9 cellular contexts compared by ENCODE assay signal in the genomic region with DNA sequence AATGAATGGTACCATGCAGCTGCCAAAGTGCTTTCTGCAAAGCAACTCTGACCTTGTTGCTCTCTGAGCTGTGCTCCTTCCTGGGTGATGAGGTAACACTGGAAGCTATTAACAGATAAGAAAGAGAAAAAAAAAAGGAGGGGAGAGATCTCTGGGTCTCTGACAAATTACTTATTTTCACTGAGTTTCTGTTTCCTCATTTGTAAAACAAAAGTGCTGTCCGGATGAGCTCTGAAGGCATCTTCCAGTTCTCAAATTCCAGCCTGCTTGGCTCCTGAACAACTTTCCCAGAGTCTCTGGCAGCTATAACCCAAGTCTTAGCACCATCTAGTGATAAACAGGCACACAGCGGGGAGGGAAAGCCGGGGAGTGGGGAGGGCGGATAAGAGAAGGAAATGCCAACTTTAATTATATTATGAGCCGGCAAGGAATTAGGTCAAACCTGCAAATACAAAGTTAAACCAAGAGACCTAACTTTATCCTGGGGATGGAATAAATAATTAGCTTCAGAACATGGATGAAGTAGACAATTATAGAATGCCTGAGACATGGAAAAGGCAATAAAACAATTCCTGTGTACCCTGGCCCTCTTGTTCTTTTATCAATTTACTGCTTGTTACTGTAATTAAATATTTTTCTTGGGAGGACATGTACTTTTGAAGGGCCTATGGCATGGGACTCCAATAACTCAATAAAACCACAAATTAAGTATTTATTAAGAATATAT.
DNase-seq lines count a peak whose midpoint lies in the region; ATAC-seq and TF ChIP-seq lines count a peak whose summit lies in the region.
"Had no signal": no experiment of that assay in that cellular context is flagged by ENCODE, and none has a peak within 500 bp of the region (broad histone marks: within the 10 kb centered on the region; RNA-seq: fewer than 3 reads in every experiment).

No MANE protein-coding gene starts in this region.

- H3K27me3 Mint-ChIP-seq in brain (peaks cover 10% of the 10 kb centered on the region), immature natural killer cell (ENCODE audit: low read depth in 3 of 3) (peaks cover 2 to 6% (median 4%) of the 10 kb centered on the region in 3 donors)

- ATAC-seq in HG03159 (IDR thresholded peaks at IDR 0.05; ENCODE audit: unreplicated experiment), result no peak

- intact Hi-C loops in spleen (cut with DNase I; ENCODE audit: low total_unique reads), result loop anchor here (10.0 kb wide), 1 partner anchor 109 kb away; no protein-coding TSS in a partner anchor

- no peaks in the 10 kb centered on the region for H3K9me3 ChIP-seq in spleen

- H3K4me3 Mint-ChIP-seq in brain, result peak overlapping the region in 3 of 5 experiments; percentile 4 to 19 (median 6)
- no peak overlapping the region for H3K4me3 Mint-ChIP-seq in immature natural killer cell
- H3K4me3 Mint-ChIP-seq: activated B cell treated with CpG ODN at 0.5 μM for 24 hours had no signal

- H3K4me1 ChIP-seq in spleen, result peaks cover 0 to 12% (median 4%) of the 10 kb centered on the region in 6 donors

- H3K4me3 ChIP-seq in spleen, result no peak overlapping the region

- CTCF ChIA-PET in GM10248 (lab: Yijun Ruan, JAX), result interaction anchor here (1.1 to 2.6 kb wide), 5 partner anchors 12 to 287 kb away, joined by 3 to 8 read pairs (median 7); no protein-coding TSS in a partner anchor

- no peak overlapping the region for H3K27ac ChIP-seq in spleen

- H3K36me3 Mint-ChIP-seq in brain, result no peaks in the 10 kb centered on the region
- no peaks in the 10 kb centered on the region for H3K36me3 Mint-ChIP-seq in immature natural killer cell

- no peak for DNase-seq in GM10248 (ENCODE audit: extremely low spot score)
- DNase-seq in NCI-H2171 (lab: John Stamatoyannopoulos, UW), result peak; percentile 32
- DNase-seq in immature natural killer cell, result peak; percentile 4 to 22 (median 7)
- DNase-seq in spleen, result no peak
- DNase-seq in stimulated activated CD4-positive, alpha-beta T cell treated with anti-CD3 and anti-CD28 coated beads, Interleukin-4, amount 100 ng/mL, for 24 hours, result no peak
- DNase-seq in activated CD4-positive, alpha-beta T cell treated with anti-CD3 and anti-CD28 coated beads, Interleukin-2, amount 50 U/mL, for 4 hours, result no peak
- DNase-seq: activated B cell treated with CpG ODN at 0.5 μM for 24 hours had no signal

- POLR2A ChIA-PET in GM10248 (lab: Yijun Ruan, JAX), result no interaction called here

- H3K27me3 ChIP-seq in spleen (replicated peaks in 1 of 7), result peaks cover 0 to 10% (median 0%) of the 10 kb centered on the region in 7 donors

- TF ChIP-seq POLR2A in spleen (IDR thresholded peaks at IDR 0.05), result no peak

- peak; percentile 43 for TF ChIP-seq CTCF in GM10248 (IDR thresholded peaks at IDR 0.05; ENCODE audit: control extremely low read depth, extremely low read depth, low read depth, missing control alignments)
- TF ChIP-seq CTCF in brain (conservative IDR thresholded peaks at IDR 0.05), result peak; percentile 56 to 72
- TF ChIP-seq CTCF in spleen (IDR thresholded peaks at IDR 0.05 in 8 of 11, conservative IDR thresholded peaks at IDR 0.05 in 3 of 11), result peak in 9 of 11 experiments; percentile 9 to 63 (median 54)

- H3K4me1 Mint-ChIP-seq in brain (peaks cover 31% of the 10 kb centered on the region), immature natural killer cell (peaks cover 6% of the 10 kb centered on the region in 2 donors)
- H3K4me1 Mint-ChIP-seq: activated B cell treated with CpG ODN at 0.5 μM for 24 hours had no signal

- WGBS in spleen, 5 donors, result 2 to 10% (median 5%) methylated on average over 5 of the region's 5 CpGs

- peaks cover 0 to 12% (median 2%) of the 10 kb centered on the region in 5 experiments for H3K9me3 Mint-ChIP-seq in brain
- no peaks in the 10 kb centered on the region for H3K9me3 Mint-ChIP-seq in immature natural killer cell
- H3K9me3 Mint-ChIP-seq: activated B cell treated with CpG ODN at 0.5 μM for 24 hours had no signal

- H3K36me3 ChIP-seq in spleen, result no peaks in the 10 kb centered on the region

- H3K27ac Mint-ChIP-seq in brain, result peak overlapping the region in 3 of 5 experiments; percentile 58 to 66 (median 63)
- peak overlapping the region in 2 of 6 donors; percentile 0 to 22 for H3K27ac Mint-ChIP-seq in immature natural killer cell
- H3K27ac Mint-ChIP-seq: activated B cell treated with CpG ODN at 0.5 μM for 24 hours had no signal

Comparison
In these comparisons a context has a peak if more than half of its experiments do, and no peak if none do; other contexts are left out.
1. DNase-seq: peak in NCI-H2171 (single experiment) and immature natural killer cell (3 of 3); none in GM10248 (single experiment), spleen (single experiment), stimulated activated CD4-positive, alpha-beta T cell treated with anti-CD3 and anti-CD28 coated beads, Interleukin-4, amount 100 ng/mL, for 24 hours (single experiment) and activated CD4-positive, alpha-beta T cell treated with anti-CD3 and anti-CD28 coated beads, Interleukin-2, amount 50 U/mL, for 4 hours (0 of 2).
2. H3K4me3 Mint-ChIP-seq: peak in brain (3 of 5); none in immature natural killer cell (0 of 5).
3. Peak in every context shown above with its lines, with median percentiles within 50 percentile points of each other: CTCF ChIP-seq.